ENCODE assay signal across 13 cellular contexts in genomic region chr11:27124514-27125264, GRCh38.
DNase-seq lines count a peak whose midpoint lies in the region; FAIRE-seq and TF ChIP-seq lines count a peak whose summit lies in the region.
"Had no signal": no experiment of that assay in that cellular context is flagged by ENCODE, and none has a peak within 500 bp of the region (broad histone marks: within the 10 kb centered on the region; RNA-seq: fewer than 3 reads in every experiment).

No MANE protein-coding gene starts in this region.

- DNase-seq in NCI-H1105 treated with DMSO at 0.1 percent for 48 hours (lab: John Stamatoyannopoulos, UW) (peak; percentile 17), NCI-H1105 (lab: John Stamatoyannopoulos, UW) (no peak), NCI-H748 (lab: John Stamatoyannopoulos, UW; ENCODE audit: unreplicated experiment) (peak; percentile 49), epithelial cell of proximal tubule (ENCODE audit: low read depth) (no peak), renal cortical epithelial cell (ENCODE audit: low read depth) (peak; percentile 46), SHP77 (lab: John Stamatoyannopoulos, UW) (no peak), H54 (ENCODE audit: insufficient read length, low spot score) (no peak), GM12892 (ENCODE audit: insufficient read length) (no peak)
- DNase-seq: amygdala; islet precursor cell; stimulated activated CD4-positive, alpha-beta T cell treated with anti-CD3 and anti-CD28 coated beads, Interleukin-2, amount 100 ng/mL, for 24 hours had no signal

- H3K4me3 ChIP-seq in epithelial cell of proximal tubule (ENCODE audit: low read depth, low read length), result no peak overlapping the region
- H3K4me3 ChIP-seq: neural progenitor cell had no signal

- TF ChIP-seq POLR2A in H54 (IDR thresholded peaks at IDR 0.05; ENCODE audit: low read depth, low read length) (no peak), GM12892 (IDR thresholded peaks at IDR 0.05; ENCODE audit: low read depth, low read length) (no peak)

- FAIRE-seq in H54 (lab: Jason Lieb, UNC), result no peak
- FAIRE-seq in GM12892 (lab: Jason Lieb, UNC), result no peak
- FAIRE-seq: endothelial cell of umbilical vein had no signal

- peak; percentile 44 for TF ChIP-seq CTCF in epithelial cell of proximal tubule (conservative IDR thresholded peaks at IDR 0.05; ENCODE audit: low read depth, low read length)

Comparison
In these comparisons a context has a peak if more than half of its experiments do, and no peak if none do; other contexts are left out.
1. DNase-seq: peak in NCI-H1105 treated with DMSO at 0.1 percent for 48 hours (single experiment), NCI-H748 (single experiment) and renal cortical epithelial cell (single experiment); none in NCI-H1105 (single experiment), epithelial cell of proximal tubule (single experiment), SHP77 (0 of 2), H54 (single experiment) and GM12892 (single experiment).